ENCODE assay signal across 9 cellular contexts in the genomic region with DNA sequence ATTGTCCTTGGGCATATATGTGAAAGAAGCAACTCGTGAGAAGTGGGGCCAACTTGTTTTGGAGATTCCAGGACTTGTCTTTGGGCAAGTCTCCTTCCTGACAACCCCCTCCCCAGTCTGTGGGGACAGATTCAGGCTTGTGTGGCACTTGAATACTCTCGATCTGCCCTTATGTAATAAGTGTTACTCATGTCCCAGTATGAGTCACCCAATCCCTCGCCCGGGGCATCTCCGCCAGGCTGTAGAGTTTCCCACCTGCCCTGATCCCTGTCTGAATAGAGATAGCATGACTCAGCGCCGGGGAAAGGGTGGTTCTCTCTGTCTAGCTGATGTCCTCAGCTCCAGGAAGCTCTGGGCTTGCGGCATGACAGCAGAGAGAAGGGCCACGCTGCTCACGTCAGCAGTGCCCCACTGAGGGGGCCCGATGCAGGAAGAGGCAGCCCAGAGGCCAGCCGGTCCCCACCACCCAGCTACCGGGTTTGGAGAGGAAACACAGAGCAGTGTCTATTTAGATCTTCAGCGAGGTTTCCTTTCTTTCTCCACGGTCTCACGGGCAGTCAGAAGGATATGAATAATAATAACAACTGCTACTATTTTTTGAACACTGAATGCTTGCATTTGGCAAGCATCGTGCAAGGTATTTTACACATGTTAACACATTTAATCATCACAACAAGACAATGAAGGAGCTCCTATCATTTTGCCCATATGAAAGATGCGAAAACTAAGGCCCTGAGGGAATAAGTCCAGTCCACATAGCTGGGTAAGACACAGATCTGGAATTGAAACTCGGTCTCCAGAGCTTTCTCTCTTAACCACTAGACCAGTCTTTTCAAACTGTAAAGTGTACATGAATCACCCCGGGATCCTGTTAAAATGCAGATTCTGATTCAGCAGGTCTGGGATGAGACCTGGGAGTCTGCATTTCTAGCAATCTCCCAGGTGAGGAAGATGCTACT.
DNase-seq lines count a peak whose midpoint lies in the region; ATAC-seq, FAIRE-seq and TF ChIP-seq lines count a peak whose summit lies in the region.
"Had no signal": no experiment of that assay in that cellular context is flagged by ENCODE, and none has a peak within 500 bp of the region (broad histone marks: within the 10 kb centered on the region; RNA-seq: fewer than 3 reads in every experiment).

No MANE protein-coding gene starts in this region.

- peak overlapping the region; percentile 30; the same call in 1 of the 2 replicates for H3K4me2 ChIP-seq in GM12878 (ENCODE audit: control insufficient read depth, insufficient read depth)

- H3K4me3 ChIP-seq in GM12878 (no peak overlapping the region), kidney (ENCODE audit: low read length in 2 of 2) (no peak overlapping the region)

- in situ Hi-C loops in GM12878 (cut with MboI): no loop called here

- H3K79me2 ChIP-seq in GM12878 (ENCODE audit: control insufficient read depth, insufficient read depth, low read length): no peaks in the 10 kb centered on the region

- no peaks in the 10 kb centered on the region for H4K20me1 ChIP-seq in GM12878 (ENCODE audit: control insufficient read depth, insufficient read depth)

- no peaks in the 10 kb centered on the region for H3K4me1 ChIP-seq in GM12878 (ENCODE audit: control insufficient read depth, insufficient read depth, low read length)
- H3K4me1 ChIP-seq in kidney (ENCODE audit: control insufficient read depth in 1 of 2, insufficient read depth in 1 of 2, low read depth in 1 of 2, low read length in 2 of 2): no peaks in the 10 kb centered on the region

- peak overlapping the region; percentile 37; the same call in 1 of the 2 replicates for H2AFZ ChIP-seq in GM12878 (ENCODE audit: control insufficient read depth, low read depth, low read length)

- FAIRE-seq in GM12878 (lab: Jason Lieb, UNC): no peak
- no peak for FAIRE-seq in kidney (lab: Jason Lieb, UNC)
- FAIRE-seq: A204.1 had no signal

- TF ChIP-seq POLR2A in GM12878 (IDR thresholded peaks at IDR 0.05; ENCODE audit: low read depth, low read length): no peak

- CTCF ChIA-PET in GM12878 (lab: Yijun Ruan, JAX): no interaction called here

- ATAC-seq in HG03432 (IDR thresholded peaks at IDR 0.05; ENCODE audit: unreplicated experiment): peak; percentile 87
- peak; percentile 58 for ATAC-seq in GM12878

- POLR2A ChIA-PET in GM12878 (lab: Charles Lee): no interaction called here

- H3K9me3 ChIP-seq in GM12878 (replicated peaks; ENCODE audit: control insufficient read depth, insufficient read depth, low read length): no peaks in the 10 kb centered on the region; the same call in 2 of the 3 replicates
- H3K9me3 ChIP-seq in kidney (ENCODE audit: control insufficient read depth in 1 of 2, low read length in 2 of 2): no peaks in the 10 kb centered on the region

- DNase-seq in NCI-H2227 (lab: John Stamatoyannopoulos, UW; ENCODE audit: unreplicated experiment) (peak; percentile 15), NCI-H2227 treated with DMSO at 0.1 percent for 48 hours (lab: John Stamatoyannopoulos, UW) (no peak), T-helper 2 cell (peak in 3 of 5 experiments; percentile 0 to 69 (median 30)), GM12878 (ENCODE audit: low read depth, low spot score) (peak; percentile 19), kidney (peak; percentile 84), NCI-H187 (lab: John Stamatoyannopoulos, UW) (no peak)
- peak; percentile 2 to 46 (median 26) for DNase-seq in stimulated activated CD4-positive, alpha-beta T cell treated with anti-CD3 and anti-CD28 coated beads, TNF-alpha, amount 100 ng/mL, for 4 hours (ENCODE audit: low read depth in 3 of 3)

- RAD21 ChIA-PET in GM12878 (lab: Charles Lee; ENCODE audit: unreplicated experiment): no interaction called here

- BruUV-seq in GM12878 (replicated peaks; lab: Mats Ljungman, UMichigan): no TSS peak

- SMC1A ChIA-PET in GM12878 (lab: Charles Lee; ENCODE audit: uncharacterized antibody, unreplicated experiment): interaction anchor here (1.0 kb wide), 1 partner anchor 206 kb away, joined by 3 read pairs; no protein-coding TSS in a partner anchor

- no peak for TF ChIP-seq EP300 in GM12878 (IDR thresholded peaks at IDR 0.05; ENCODE audit: borderline replicate concordance in 1 of 2, control insufficient read depth in 1 of 2, low read depth in 2 of 2, low read length in 2 of 2)

- no peaks in the 10 kb centered on the region; a peak in 1 of 4 replicates for H3K27me3 ChIP-seq in GM12878 (replicated peaks in 1 of 2; ENCODE audit: control insufficient read depth in 2 of 2, insufficient read depth in 2 of 2, low read length in 1 of 2)

- no peak for TF ChIP-seq CTCF in GM12878 (IDR thresholded peaks at IDR 0.05 in 2 of 3, conservative IDR thresholded peaks at IDR 0.05 in 1 of 3; ENCODE audit: control insufficient read depth in 2 of 3, extremely low read depth in 1 of 3, insufficient read depth in 1 of 3, low read depth in 3 of 3, low read length in 3 of 3)
- no peak for TF ChIP-seq CTCF in kidney (IDR thresholded peaks at IDR 0.05; ENCODE audit: borderline replicate concordance, extremely low read depth, insufficient read depth)

- intact Hi-C loops in GM12878 (cut with micrococcal nuclease; ENCODE audit: unreplicated experiment) (no loop called here), kidney (cut with DNase I) (no loop called here)

- no peak overlapping the region for H3K9ac ChIP-seq in GM12878 (ENCODE audit: control insufficient read depth, insufficient read depth, low read length)
- H3K9ac ChIP-seq in kidney (ENCODE audit: low read length in 2 of 2): no peak overlapping the region

- no peak overlapping the region for H3K27ac ChIP-seq in GM12878 (ENCODE audit: control insufficient read depth, insufficient read depth)
- no peak overlapping the region for H3K27ac ChIP-seq in kidney (ENCODE audit: low read depth in 2 of 2, low read length in 2 of 2)

- H3K36me3 ChIP-seq in GM12878 (ENCODE audit: control insufficient read depth in 2 of 2, insufficient read depth in 2 of 2, low read length in 1 of 2): no peaks in the 10 kb centered on the region
- H3K36me3 ChIP-seq in kidney (ENCODE audit: control insufficient read depth in 1 of 2, insufficient read depth in 2 of 2, low read length in 2 of 2): no peaks in the 10 kb centered on the region

- WGBS in GM12878 (ENCODE audit: insufficient coverage, insufficient replicate concordance, low lambda C conversion rate, missing lambda C conversion rate): under 1% methylated on average over 20 of the region's 20 CpGs

- TF ChIP-seq RAD21 in GM12878 (IDR thresholded peaks at IDR 0.05; ENCODE audit: insufficient read depth, low read depth, low read length): no peak

TF ChIP-seq in GM12878, 131 proteins besides CTCF, POLR2A, EP300 and RAD21:
- TF ChIP-seq ATF7 (IDR thresholded peaks at IDR 0.05; ENCODE audit: low read depth) (no peak), CREB1 (IDR thresholded peaks at IDR 0.05; ENCODE audit: low read depth) (peak; percentile 40; the same call in 1 of the 2 replicates), JUNB (IDR thresholded peaks at IDR 0.05) (peak; percentile 63), ETV6 (conservative IDR thresholded peaks at IDR 0.05 in 1 of 2, IDR thresholded peaks at IDR 0.05 in 1 of 2; ENCODE audit: borderline replicate concordance in 1 of 2, low read depth in 1 of 2) (0 out of 4 replicates have a peak, but pooled peaks of 1 of the 2 experiments have one; percentile 20), SRF (IDR thresholded peaks at IDR 0.05; ENCODE audit: low read depth in 2 of 2, low read length in 2 of 2) (0 out of 4 replicates have a peak, but pooled peaks of 1 of the 2 experiments have one; percentile 20), EED (IDR thresholded peaks at IDR 0.05; ENCODE audit: low read depth) (peak; percentile 90), MTA2 (IDR thresholded peaks at IDR 0.05; ENCODE audit: low read depth) (no peak), FOXM1 (IDR thresholded peaks at IDR 0.05; ENCODE audit: low read depth, low read length) (peak; percentile 22; the same call in 1 of the 2 replicates)

Comparison
In these comparisons a context has a peak if more than half of its experiments do, and no peak if none do; other contexts are left out.
1. DNase-seq: peak in NCI-H2227 (single experiment), T-helper 2 cell (3 of 5), GM12878 (single experiment), kidney (single experiment) and stimulated activated CD4-positive, alpha-beta T cell treated with anti-CD3 and anti-CD28 coated beads, TNF-alpha, amount 100 ng/mL, for 4 hours (3 of 3); none in NCI-H2227 treated with DMSO at 0.1 percent for 48 hours (single experiment) and NCI-H187 (0 of 2).